Comparison of ENCODE assay signal across 1 cellular context in genomic region chr11:74749127-74749964, GRCh38.
TF ChIP-seq lines count a peak whose summit lies in the region.

No MANE protein-coding gene starts in this region.

TF ChIP-seq in endothelial cell of umbilical vein, 7 proteins besides CTCF, POLR2A, EP300 and RAD21 (continued from another document):
- TF ChIP-seq EZH2 (IDR thresholded peaks at IDR 0.05; ENCODE audit: borderline replicate concordance, low read depth, low read length, severe bottlenecking), result no peak
- no peak for TF ChIP-seq MYC (IDR thresholded peaks at IDR 0.05; ENCODE audit: low read depth, low read length)
